Comparison of ENCODE assay signal across 17 cellular contexts in genomic region chr1:35062518-35063196, GRCh38. TPM values are rescaled to one million over a fixed set of nuclear protein-coding genes. Genes with fewer than 3 reads are reported as not detected.
DNase-seq lines count a peak whose midpoint lies in the region; ATAC-seq and TF ChIP-seq lines count a peak whose summit lies in the region.
"Had no signal": no experiment of that assay in that cellular context is flagged by ENCODE, and none has a peak within 500 bp of the region (broad histone marks: within the 10 kb centered on the region; RNA-seq: fewer than 3 reads in every experiment).

No MANE protein-coding gene starts in this region.

- no peak overlapping the region for H3K27ac Mint-ChIP-seq in activated CD4-positive, alpha-beta T cell treated with anti-CD3 and anti-CD28 coated beads for 36 hours
- H3K27ac Mint-ChIP-seq in CD8-positive, alpha-beta T cell = no peak overlapping the region
- H3K27ac Mint-ChIP-seq: activated B cell treated with CpG ODN at 0.5 μM for 24 hours; activated T-helper 1 cell treated with anti-CD3 and anti-CD28 coated beads, Interleukin-12 subunit alpha, Interleukin-12 subunit beta, Interleukin-2, Interleukin-4 antibody, amounts not matched to agents 30 ng/mL and 10 ng/mL and 1 ng/mL, durations not matched to agents 14 hours and 24 hours and 36 hours had no signal

- CTCF ChIA-PET in activated CD4-positive, alpha-beta T cell treated with anti-CD3 and anti-CD28 coated beads for 36 hours (lab: Charles Lee) = no interaction called here
- CTCF ChIA-PET in CD8-positive, alpha-beta T cell (lab: Charles Lee) = no interaction called here

- WGBS in neuronal stem cell (ENCODE audit: extremely low coverage in 2 of 2, insufficient read length in 2 of 2, insufficient replicate concordance in 1 of 2), 2 donors = no CpG with 5 or more reads among the region's 4 CpGs

- ATAC-seq in activated CD4-positive, alpha-beta T cell treated with anti-CD3 and anti-CD28 coated beads for 36 hours = no peak
- ATAC-seq in HG02623 (IDR thresholded peaks at IDR 0.05; ENCODE audit: unreplicated experiment) = no peak
- ATAC-seq in CD8-positive, alpha-beta T cell = no peak
- ATAC-seq: HCT116, heart right ventricle had no signal

- no peaks in the 10 kb centered on the region for H3K79me1 ChIP-seq in neuronal stem cell (ENCODE audit: low read depth, low read length)

- no peaks in the 10 kb centered on the region for H3K9me3 ChIP-seq in BE2C
- H3K9me3 ChIP-seq in neuronal stem cell (replicated peaks in 1 of 2; ENCODE audit: control insufficient read depth in 2 of 2, insufficient read depth in 1 of 2, low read depth in 1 of 2, low read length in 2 of 2) = peaks cover 2 to 5% of the 10 kb centered on the region in 2 donors
- no peaks in the 10 kb centered on the region for H3K9me3 ChIP-seq in CD8-positive, alpha-beta T cell (ENCODE audit: low read length)
- H3K9me3 ChIP-seq: testis had no signal

- H3K36me3 ChIP-seq in BE2C (no peaks in the 10 kb centered on the region), neuronal stem cell (replicated peaks in 1 of 2; ENCODE audit: control insufficient read depth in 2 of 2, insufficient read depth in 2 of 2, low read length in 2 of 2) (no peaks in the 10 kb centered on the region)
- no peaks in the 10 kb centered on the region for H3K36me3 ChIP-seq in CD8-positive, alpha-beta T cell (ENCODE audit: insufficient read depth, low read length)
- H3K36me3 ChIP-seq: heart right ventricle, right atrium auricular region had no signal

- in situ Hi-C loops in KBM-7 (cut with MboI; ENCODE audit: low pct_unique_long_range_greater_than_20kb, low sequenced_read_pairs) = no loop called here

- H3K4ac ChIP-seq in neuronal stem cell (ENCODE audit: low read length) = no peak overlapping the region

- no peaks in the 10 kb centered on the region for H3K36me3 Mint-ChIP-seq in activated CD4-positive, alpha-beta T cell treated with anti-CD3 and anti-CD28 coated beads for 36 hours (ENCODE audit: low read depth)
- H3K36me3 Mint-ChIP-seq in CD8-positive, alpha-beta T cell = no peaks in the 10 kb centered on the region

- H3K27me3 ChIP-seq in BE2C (no peaks in the 10 kb centered on the region), neuronal stem cell (ENCODE audit: control insufficient read depth in 3 of 3, insufficient read depth in 3 of 3, low read depth in 1 of 3, low read length in 3 of 3) (no peaks in the 10 kb centered on the region)
- H3K27me3 ChIP-seq in CD8-positive, alpha-beta T cell (ENCODE audit: insufficient read depth, low read length) = no peaks in the 10 kb centered on the region
- H3K27me3 ChIP-seq: right atrium auricular region, testis had no signal

- no peak overlapping the region for H2BK5ac ChIP-seq in neuronal stem cell (ENCODE audit: low read length)

- H3K4me1 Mint-ChIP-seq in activated CD4-positive, alpha-beta T cell treated with anti-CD3 and anti-CD28 coated beads for 36 hours = no peaks in the 10 kb centered on the region
- no peaks in the 10 kb centered on the region for H3K4me1 Mint-ChIP-seq in CD8-positive, alpha-beta T cell (ENCODE audit: low read depth)

- no peak overlapping the region for H2BK120ac ChIP-seq in neuronal stem cell (ENCODE audit: low read depth, low read length)

- no peak overlapping the region for H3K9ac ChIP-seq in neuronal stem cell (ENCODE audit: low read depth, low read length, poor library complexity)

- H3K4me1 ChIP-seq in BE2C (no peaks in the 10 kb centered on the region), neuronal stem cell (ENCODE audit: control insufficient read depth in 2 of 2, insufficient read depth in 1 of 2, low read depth in 1 of 2, low read length in 2 of 2) (no peaks in the 10 kb centered on the region)
- no peaks in the 10 kb centered on the region for H3K4me1 ChIP-seq in CD8-positive, alpha-beta T cell (ENCODE audit: insufficient read depth, low read length)
- H3K4me1 ChIP-seq: right atrium auricular region, testis had no signal

- no peak for TF ChIP-seq CTCF in BE2C (IDR thresholded peaks at IDR 0.05; ENCODE audit: low read depth, low read length)
- no peak for TF ChIP-seq CTCF in CD8-positive, alpha-beta T cell (IDR thresholded peaks at IDR 0.05)

- POLR2A ChIA-PET in activated CD4-positive, alpha-beta T cell treated with anti-CD3 and anti-CD28 coated beads for 36 hours (lab: Charles Lee) = interaction anchor here (0.6 kb wide), 1 partner anchor 121 kb away, joined by 3 read pairs; no protein-coding TSS in a partner anchor
- POLR2A ChIA-PET in CD8-positive, alpha-beta T cell (lab: Charles Lee) = no interaction called here

- H3K23ac ChIP-seq in neuronal stem cell (ENCODE audit: low read depth, low read length, poor library complexity) = no peak overlapping the region

- no peak overlapping the region for H4K8ac ChIP-seq in neuronal stem cell (ENCODE audit: low read depth, low read length)

- H2AFZ ChIP-seq in neuronal stem cell (ENCODE audit: low read length) = no peak overlapping the region

- H3K4me2 ChIP-seq in neuronal stem cell (ENCODE audit: insufficient read depth, low read length, poor library complexity, severe bottlenecking) = no peak overlapping the region

- H3K4me3 Mint-ChIP-seq in activated CD4-positive, alpha-beta T cell treated with anti-CD3 and anti-CD28 coated beads for 36 hours = no peak overlapping the region
- H3K4me3 Mint-ChIP-seq in CD8-positive, alpha-beta T cell = no peak overlapping the region
- H3K4me3 Mint-ChIP-seq: activated B cell treated with CpG ODN at 0.5 μM for 24 hours; activated T-helper 1 cell treated with anti-CD3 and anti-CD28 coated beads, Interleukin-12 subunit alpha, Interleukin-12 subunit beta, Interleukin-2, Interleukin-4 antibody, amounts not matched to agents 30 ng/mL and 10 ng/mL and 1 ng/mL, durations not matched to agents 14 hours and 24 hours and 36 hours had no signal

- H3K4me3 ChIP-seq in BE2C (ENCODE audit: low read depth, low read length) (no peak overlapping the region), neuronal stem cell (ENCODE audit: low read length in 2 of 2) (no peak overlapping the region)
- no peak overlapping the region for H3K4me3 ChIP-seq in CD8-positive, alpha-beta T cell (ENCODE audit: low read depth, low read length)
- H3K4me3 ChIP-seq: heart right ventricle, right atrium auricular region, testis had no signal

- intact Hi-C loops in activated CD4-positive, alpha-beta T cell treated with anti-CD3 and anti-CD28 coated beads for 36 hours (cut with DNase I, micrococcal nuclease) = no loop called here
- intact Hi-C loops in CD8-positive, alpha-beta T cell (cut with DNase I, micrococcal nuclease) = no loop called here

- H3K14ac ChIP-seq in neuronal stem cell (ENCODE audit: low read length) = no peak overlapping the region

- no peak overlapping the region for H4K91ac ChIP-seq in neuronal stem cell (ENCODE audit: low read depth, low read length, poor library complexity)

- DNase-seq in BE2C (peak; percentile 44), KBM-7 (peak; percentile 78), SKM-1 treated with dmso at 0.1 percent for 144 hours (lab: John Stamatoyannopoulos, UW; ENCODE audit: unreplicated experiment) (peak; percentile 30), fibroblast of peridontal ligament (ENCODE audit: extremely low read depth) (peak; percentile 22), neuronal stem cell (ENCODE audit: low spot score) (no peak)
- DNase-seq in activated CD4-positive, alpha-beta T cell treated with anti-CD3 and anti-CD28 coated beads for 36 hours = no peak
- DNase-seq in CD8-positive, alpha-beta T cell = no peak
- DNase-seq: activated B cell treated with CpG ODN at 0.5 μM for 24 hours; heart right ventricle; NCI-H1092; NK-92 treated with Interleukin-12 subunit alpha and Interleukin-12 subunit beta, amount 100 ng/mL, for 24 hours; testis had no signal

- no peak overlapping the region for H2AK5ac ChIP-seq in neuronal stem cell (ENCODE audit: low read depth, low read length)

- H3K18ac ChIP-seq in neuronal stem cell (ENCODE audit: low read length) = no peak overlapping the region

- no peak overlapping the region for H2BK12ac ChIP-seq in neuronal stem cell (ENCODE audit: low read length)

- peaks cover 13% of the 10 kb centered on the region for H3K27me3 Mint-ChIP-seq in activated CD4-positive, alpha-beta T cell treated with anti-CD3 and anti-CD28 coated beads for 36 hours
- H3K27me3 Mint-ChIP-seq in CD8-positive, alpha-beta T cell (ENCODE audit: low read depth) = peaks cover 34% of the 10 kb centered on the region

- H2BK15ac ChIP-seq in neuronal stem cell (ENCODE audit: low read length) = no peak overlapping the region

- H3K27ac ChIP-seq in neuronal stem cell (replicated peaks; ENCODE audit: low read length) = no peak overlapping the region
- no peak overlapping the region for H3K27ac ChIP-seq in CD8-positive, alpha-beta T cell (ENCODE audit: low read depth, low read length)
- H3K27ac ChIP-seq: C4-2B, right atrium auricular region, testis had no signal

- no peaks in the 10 kb centered on the region for H3K9me3 Mint-ChIP-seq in activated CD4-positive, alpha-beta T cell treated with anti-CD3 and anti-CD28 coated beads for 36 hours (ENCODE audit: low read depth)
- no peaks in the 10 kb centered on the region for H3K9me3 Mint-ChIP-seq in CD8-positive, alpha-beta T cell
- H3K9me3 Mint-ChIP-seq: activated B cell treated with CpG ODN at 0.5 μM for 24 hours; activated T-helper 1 cell treated with anti-CD3 and anti-CD28 coated beads, Interleukin-12 subunit alpha, Interleukin-12 subunit beta, Interleukin-2, Interleukin-4 antibody, amounts not matched to agents 30 ng/mL and 10 ng/mL and 1 ng/mL, durations not matched to agents 14 hours and 24 hours and 36 hours had no signal

RNA-seq across cellular contexts. Expression of gene ZMYM1, which starts 16.5 kb away (rescaled TPM):
- polyA plus RNA-seq in BE2C (2012; ENCODE audit: insufficient read depth, insufficient read length, low read depth) = 1.8 TPM
- 17.2 TPM for polyA plus RNA-seq in neuronal stem cell (2013, experiment 1 of 2)
- polyA plus RNA-seq in neuronal stem cell (2013, experiment 2 of 2) = 18.5 TPM
- total RNA-seq in activated CD4-positive, alpha-beta T cell treated with anti-CD3 and anti-CD28 coated beads for 36 hours = 1 to 10 TPM; 3.3 to 5.7 TPM
- 1 to 10 TPM; 3.7 to 6.0 TPM for total RNA-seq in CD8-positive, alpha-beta T cell

RNA-seq across cellular contexts. Expression of gene ZMYM6, which starts 30.9 kb away (rescaled TPM):
- polyA plus RNA-seq in BE2C (2012; ENCODE audit: insufficient read depth, insufficient read length, low read depth) = 6.1 TPM
- polyA plus RNA-seq in neuronal stem cell (2013, experiment 1 of 2) = 9.3 TPM
- 7.7 TPM for polyA plus RNA-seq in neuronal stem cell (2013, experiment 2 of 2)
- 10 to 100 TPM; 16.7 to 17.1 TPM for total RNA-seq in activated CD4-positive, alpha-beta T cell treated with anti-CD3 and anti-CD28 coated beads for 36 hours
- total RNA-seq in CD8-positive, alpha-beta T cell = 10 to 100 TPM; 24.8 to 27.9 TPM

Comparison
In these comparisons a context has a peak if more than half of its experiments do, and no peak if none do; other contexts are left out.
1. DNase-seq: peak in BE2C (single experiment), KBM-7 (single experiment), SKM-1 treated with dmso at 0.1 percent for 144 hours (single experiment) and fibroblast of peridontal ligament (single experiment); none in neuronal stem cell (single experiment), activated CD4-positive, alpha-beta T cell treated with anti-CD3 and anti-CD28 coated beads for 36 hours (single experiment) and CD8-positive, alpha-beta T cell (0 of 7).